ENCODE assay signal across 20 cellular contexts in genomic region chr14:65256714-65257113, GRCh38.
DNase-seq lines count a peak whose midpoint lies in the region; ATAC-seq, FAIRE-seq and TF ChIP-seq lines count a peak whose summit lies in the region.
"Had no signal": no experiment of that assay in that cellular context is flagged by ENCODE, and none has a peak within 500 bp of the region (broad histone marks: within the 10 kb centered on the region; RNA-seq: fewer than 3 reads in every experiment).

No MANE protein-coding gene starts in this region.

- WGBS in A549 (ENCODE audit: missing lambda C conversion rate), result 89% methylated on average over 4 of the region's 4 CpGs

- POLR2A ChIA-PET in A549 (lab: Yijun Ruan, JAX), result interaction anchor here (1.6 to 2.4 kb wide), 2 partner anchors 155 kb away, joined by 11 to 12 read pairs; partner anchors contain the start of gene FUT8

- no peak for ATAC-seq in A549
- ATAC-seq in left colon, result no peak

- H3K4me2 ChIP-seq in A549, result no peak overlapping the region; the same call in 2 of the 3 replicates

- no peak for TF ChIP-seq RAD21 in A549 (conservative IDR thresholded peaks at IDR 0.05 in 1 of 2, IDR thresholded peaks at IDR 0.05 in 1 of 2)

- H3K9ac ChIP-seq in mucosa of rectum (ENCODE audit: low read depth in 1 of 2, low read length in 2 of 2), result no peak overlapping the region

- H3K27me3 ChIP-seq in mucosa of rectum (ENCODE audit: control insufficient read depth in 2 of 2, insufficient read depth in 2 of 2, low read length in 2 of 2) (no peaks in the 10 kb centered on the region), BE2C (no peaks in the 10 kb centered on the region)
- H3K27me3 ChIP-seq: SJCRH30 had no signal

- intact Hi-C loops in left colon (cut with DNase I, micrococcal nuclease), result no loop called here

- no peak for TF ChIP-seq POLR2A in A549 (IDR thresholded peaks at IDR 0.05; ENCODE audit: low read length)

- H3K9me3 ChIP-seq in A549 (0 out of 3 replicates have a peak, but pooled peaks cover 8% of the 10 kb centered on the region), mucosa of rectum (ENCODE audit: control insufficient read depth in 2 of 2, low read length in 2 of 2) (no peaks in the 10 kb centered on the region), BE2C (no peaks in the 10 kb centered on the region)
- H3K9me3 ChIP-seq: SJCRH30 had no signal

- H3K4me1 ChIP-seq in A549 (peaks cover 51% of the 10 kb centered on the region), mucosa of rectum (ENCODE audit: control insufficient read depth in 2 of 2, insufficient read depth in 2 of 2, low read length in 2 of 2) (peaks cover 0 to 23% of the 10 kb centered on the region in 2 donors), BE2C (peaks cover 22% of the 10 kb centered on the region)
- H3K4me1 ChIP-seq: SJCRH30 had no signal

- CTCF ChIA-PET in A549 (lab: Yijun Ruan, JAX), result interaction anchor here (1.0 to 2.4 kb wide), 5 partner anchors 11 to 159 kb away, joined by 4 to 7 read pairs (median 4); no protein-coding TSS in a partner anchor

- H3K27ac ChIP-seq in A549 (peak overlapping the region; percentile 83 to 90; a peak in 5 of 6 replicates), VCaP (0 out of 2 replicates have a peak overlapping the region, but pooled peaks have one; percentile 86), mucosa of rectum (ENCODE audit: low read depth in 2 of 2, low read length in 2 of 2) (peak overlapping the region; percentile 69 to 81)
- H3K27ac ChIP-seq: SJCRH30 had no signal

- FAIRE-seq in A549 (lab: Jason Lieb, UNC) (no peak), HTR-8/SVneo (lab: Jason Lieb, UNC) (peak; percentile 89)
- FAIRE-seq: GM12892 had no signal

- no peaks in the 10 kb centered on the region for H3K36me3 ChIP-seq in mucosa of rectum (ENCODE audit: control insufficient read depth in 2 of 2, insufficient read depth in 2 of 2, low read length in 2 of 2)
- H3K36me3 ChIP-seq in BE2C, result no peaks in the 10 kb centered on the region
- H3K36me3 ChIP-seq: SJCRH30 had no signal

- no peak overlapping the region for H3K4me3 ChIP-seq in A549
- no peak overlapping the region for H3K4me3 ChIP-seq in mucosa of rectum (ENCODE audit: low read length in 2 of 2)
- no peak overlapping the region for H3K4me3 ChIP-seq in BE2C (ENCODE audit: low read depth, low read length)
- H3K4me3 ChIP-seq: SJCRH30 had no signal

- no peak for TF ChIP-seq EP300 in A549 (IDR thresholded peaks at IDR 0.05)

- TF ChIP-seq CTCF in A549 (IDR thresholded peaks at IDR 0.05) (no peak), VCaP (conservative IDR thresholded peaks at IDR 0.05) (no peak), BE2C (IDR thresholded peaks at IDR 0.05; ENCODE audit: low read depth, low read length) (no peak)

- DNase-seq in A549 (ENCODE audit: low read depth in 1 of 2, low spot score in 1 of 2), result no peak
- no peak for DNase-seq in HTR-8/SVneo (ENCODE audit: insufficient read length, low spot score)
- DNase-seq in activated CD4-positive, alpha-beta T cell treated with anti-CD3 and anti-CD28 coated beads for 1 hour, result no peak
- DNase-seq in left colon, result no peak
- DNase-seq in BE2C, result no peak
- no peak for DNase-seq in stimulated activated naive CD4-positive, alpha-beta T cell (lab: John Stamatoyannopoulos, UW)
- DNase-seq: 8988T; CD4-positive, alpha-beta T cell; H9; KG1; NCI-H1417; NCI-H187; NCI-H2107; NCI-H2227 treated with DMSO at 0.1 percent for 48 hours; NCI-H510A treated with DMSO at 0.1 percent for 48 hours; NCI-H774; SJCRH30 had no signal

TF ChIP-seq in A549, 52 proteins besides CTCF, POLR2A, EP300 and RAD21:
- TF ChIP-seq HMGXB4 (CRISPR knock-in tag; IDR thresholded peaks at IDR 0.05; ENCODE audit: borderline replicate concordance) (no peak), HOXA7 (CRISPR knock-in tag; IDR thresholded peaks at IDR 0.05) (no peak), MYC (IDR thresholded peaks at IDR 0.05; ENCODE audit: borderline replicate concordance, low read length) (no peak), RNF2 (IDR thresholded peaks at IDR 0.05; ENCODE audit: borderline replicate concordance, low read depth) (no peak), TP53 (CRISPR knock-in tag; IDR thresholded peaks at IDR 0.05) (no peak), NR3C1 (IDR thresholded peaks at IDR 0.05) (no peak), GATA3 (IDR thresholded peaks at IDR 0.05; ENCODE audit: borderline replicate concordance) (no peak), HOXB5 (CRISPR knock-in tag; IDR thresholded peaks at IDR 0.05) (no peak), PBX3 (IDR thresholded peaks at IDR 0.05) (no peak), FOSL2 (IDR thresholded peaks at IDR 0.05) (no peak), FOSL2 (CRISPR knock-in tag; IDR thresholded peaks at IDR 0.05) (no peak), NFE2L2 (conservative IDR thresholded peaks at IDR 0.05; ENCODE audit: low read length) (no peak), MAFK (IDR thresholded peaks at IDR 0.05; ENCODE audit: partially characterized antibody) (no peak), CEBPB (IDR thresholded peaks at IDR 0.05) (no peak), SMC3 (IDR thresholded peaks at IDR 0.05) (no peak), FOSB (CRISPR knock-in tag; IDR thresholded peaks at IDR 0.05) (no peak), MAX (IDR thresholded peaks at IDR 0.05) (no peak), KDM5A (IDR thresholded peaks at IDR 0.05) (no peak), ZC3H11A (IDR thresholded peaks at IDR 0.05) (no peak), JUNB (IDR thresholded peaks at IDR 0.05) (no peak), CBX2 (IDR thresholded peaks at IDR 0.05; ENCODE audit: borderline replicate concordance, low read depth) (no peak)
